Comparison of ENCODE assay signal across 8 cellular contexts in the genomic region with DNA sequence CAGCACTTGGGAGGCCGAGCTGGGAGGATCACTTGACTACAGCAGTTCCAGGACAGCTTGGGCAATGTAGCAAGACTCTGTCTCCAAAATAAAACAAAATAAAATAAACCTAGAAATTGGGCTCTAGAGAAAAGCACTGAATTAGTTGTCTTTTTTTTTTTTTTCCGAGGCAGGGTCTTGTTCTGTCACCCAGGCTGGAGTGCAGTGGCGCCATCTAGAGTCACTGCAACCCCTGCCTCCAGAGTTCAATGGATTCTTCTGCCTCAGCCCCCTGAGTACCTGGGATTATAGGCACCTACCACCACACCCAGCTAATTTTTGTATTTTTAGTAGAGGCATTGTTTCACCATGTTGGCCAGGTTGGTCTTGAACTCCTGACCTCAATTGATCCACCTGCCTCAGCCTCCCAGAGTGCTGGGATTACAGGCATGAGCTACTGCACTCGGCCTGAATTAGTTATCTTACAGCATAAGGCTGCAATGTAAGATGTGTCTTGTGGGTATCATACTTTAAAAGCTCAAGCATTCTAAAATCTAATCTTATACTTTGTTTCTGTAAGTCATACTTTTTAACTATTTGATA. TPM values are rescaled to one million over a fixed set of nuclear protein-coding genes. Genes with fewer than 3 reads are reported as not detected.
DNase-seq lines count a peak whose midpoint lies in the region; ATAC-seq and TF ChIP-seq lines count a peak whose summit lies in the region.

No MANE protein-coding gene starts in this region.

- H3K36me3 Mint-ChIP-seq in Caco-2 (ENCODE audit: insufficient read depth, unreplicated experiment): no peaks in the 10 kb centered on the region

- ATAC-seq in foreskin keratinocyte: peak; percentile 35
- ATAC-seq in GM18868 (IDR thresholded peaks at IDR 0.05; ENCODE audit: unreplicated experiment): no peak
- no peak for ATAC-seq in GM18858 (IDR thresholded peaks at IDR 0.05; ENCODE audit: unreplicated experiment)

- no peaks in the 10 kb centered on the region for H3K27me3 Mint-ChIP-seq in Caco-2 (ENCODE audit: insufficient read depth, unreplicated experiment)

- no peaks in the 10 kb centered on the region for H3K9me3 Mint-ChIP-seq in Caco-2 (ENCODE audit: unreplicated experiment)

- no peaks in the 10 kb centered on the region for H3K79me2 ChIP-seq in KMS-11 (ENCODE audit: insufficient read depth, low read depth)

- no peak overlapping the region for H3K4me2 ChIP-seq in KMS-11

- no peak overlapping the region for H3K4me3 Mint-ChIP-seq in Caco-2 (ENCODE audit: unreplicated experiment)

- BruUV-seq in Caco-2 (replicated peaks; lab: Mats Ljungman, UMichigan): no TSS peak

- POLR2A ChIA-PET in Caco-2 (lab: Charles Lee): interaction anchor here (0.7 to 0.9 kb wide), 2 partner anchors 134 to 135 kb away, joined by 3 to 5 read pairs; a partner anchor contains a TSS

- H3K4me1 ChIP-seq in Caco-2: no peaks in the 10 kb centered on the region
- no peaks in the 10 kb centered on the region for H3K4me1 ChIP-seq in KMS-11 (ENCODE audit: low read depth, poor library complexity, severe bottlenecking)
- no peaks in the 10 kb centered on the region for H3K4me1 ChIP-seq in foreskin keratinocyte

- no peaks in the 10 kb centered on the region for H3K4me1 Mint-ChIP-seq in Caco-2 (ENCODE audit: low read depth, unreplicated experiment)

- DNase-seq in Caco-2: peak; percentile 63 to 77
- peak; percentile 38 for DNase-seq in activated T-cell treated with anti-CD3 and anti-CD28 coated beads for 1 hour (ENCODE audit: low read depth)
- DNase-seq in foreskin keratinocyte: no peak
- DNase-seq in stimulated activated CD4-positive, alpha-beta T cell treated with anti-CD3 and anti-CD28 coated beads, Interleukin-2, amount 100 ng/mL, for 4 hours (ENCODE audit: low read depth): peak; percentile 24
- DNase-seq in H7: no peak

- no peak overlapping the region for H3K27ac Mint-ChIP-seq in Caco-2 (ENCODE audit: unreplicated experiment)

- no peaks in the 10 kb centered on the region for H3K9me3 ChIP-seq in Caco-2

- H3K36me3 ChIP-seq in Caco-2 (ENCODE audit: control insufficient read depth, insufficient read depth, low read length) (no peaks in the 10 kb centered on the region), KMS-11 (ENCODE audit: insufficient read depth) (no peaks in the 10 kb centered on the region), H7 (replicated peaks; ENCODE audit: control insufficient read depth, insufficient read depth, low read length) (no peaks in the 10 kb centered on the region)

- H2AFZ ChIP-seq in KMS-11 (ENCODE audit: low read depth): no peak overlapping the region

- H3K27ac ChIP-seq in KMS-11: no peak overlapping the region
- H3K27ac ChIP-seq in foreskin keratinocyte: no peak overlapping the region

- no peaks in the 10 kb centered on the region for H3K27me3 ChIP-seq in Caco-2 (replicated peaks; ENCODE audit: control insufficient read depth, insufficient read depth, low read length)
- no peaks in the 10 kb centered on the region for H3K27me3 ChIP-seq in KMS-11 (ENCODE audit: insufficient read depth, low read depth)
- H3K27me3 ChIP-seq in foreskin keratinocyte: no peaks in the 10 kb centered on the region
- H3K27me3 ChIP-seq in H7 (ENCODE audit: control insufficient read depth, insufficient read depth, low read length): peaks cover 4% of the 10 kb centered on the region

- CTCF ChIA-PET in Caco-2 (lab: Charles Lee): interaction anchor here (0.7 to 1.8 kb wide), 6 partner anchors 13 to 416 kb away, joined by 3 to 7 read pairs (median 4); a partner anchor contains a TSS

- H3K9ac ChIP-seq in KMS-11: no peak overlapping the region

- intact Hi-C loops in Caco-2 (cut with micrococcal nuclease; ENCODE audit: unreplicated experiment): loop anchor here (1.0 to 5.0 kb wide), 3 partner anchors 18 to 775 kb away; a partner anchor contains a TSS

- peak; percentile 78 to 90 for TF ChIP-seq CTCF in Caco-2 (IDR thresholded peaks at IDR 0.05; ENCODE audit: insufficient read depth in 1 of 2, low read depth in 1 of 2, low read length in 1 of 2, severe bottlenecking in 1 of 2, unreplicated experiment in 1 of 2)
- peak; percentile 72 for TF ChIP-seq CTCF in KMS-11 (conservative IDR thresholded peaks at IDR 0.05; ENCODE audit: low read depth, low read length)
- TF ChIP-seq CTCF in foreskin keratinocyte (conservative IDR thresholded peaks at IDR 0.05): peak; percentile 62

- H3K4me3 ChIP-seq in Caco-2 (ENCODE audit: low read depth, low read length) (no peak overlapping the region), KMS-11 (IDR thresholded peaks at IDR 0.05; ENCODE audit: insufficient read depth, low read depth, low read length) (no peak overlapping the region), H7 (ENCODE audit: insufficient read depth, low read depth, low read length) (no peak overlapping the region)

- no peaks in the 10 kb centered on the region for H4K20me1 ChIP-seq in KMS-11 (ENCODE audit: insufficient read depth)

RNA-seq across cellular contexts. Expression of a gene that starts 12.8 kb away (rescaled TPM):
- total RNA-seq in Caco-2 (2022) (not detected in 2 replicates), foreskin keratinocyte (0.44 TPM in 1 of 2 replicates, not detected in the other)
- polyA plus RNA-seq in foreskin keratinocyte: 0.15 and 0.57 TPM in 2 replicates
- not detected in 2 replicates for total RNA-seq in H7 (2014; rRNA removed; shearing (Covaris generic))

RNA-seq across cellular contexts. Expression of a gene that starts 18.1 kb away (rescaled TPM):
- total RNA-seq in Caco-2 (2022) (23.7 and 25.8 TPM in 2 replicates), foreskin keratinocyte (9.9 and 12.3 TPM in 2 replicates)
- 3.0 and 3.5 TPM in 2 replicates for polyA plus RNA-seq in foreskin keratinocyte
- total RNA-seq in H7 (2014; rRNA removed; shearing (Covaris generic)): 2.1 and 2.8 TPM in 2 replicates

Comparison
In these comparisons a context has a peak if more than half of its experiments do, and no peak if none do; other contexts are left out.
1. DNase-seq: peak in Caco-2 (2 of 2), activated T-cell treated with anti-CD3 and anti-CD28 coated beads for 1 hour (single experiment) and stimulated activated CD4-positive, alpha-beta T cell treated with anti-CD3 and anti-CD28 coated beads, Interleukin-2, amount 100 ng/mL, for 4 hours (single experiment); none in foreskin keratinocyte (0 of 2) and H7 (single experiment).
2. Peak in every context shown above with its lines, with median percentiles within 50 percentile points of each other: CTCF ChIP-seq.